In genomic region chr1:35809156-35810095, GRCh38 we compare ENCODE assay signal across 1 cellular context.
A peak's percentile ranks its signal among the peaks of the same experiment; 100 is the strongest.
TF ChIP-seq lines count a peak whose summit lies in the region.

No MANE protein-coding gene starts in this region.

TF ChIP-seq in HepG2, 621 proteins besides CTCF, POLR2A, EP300 and RAD21:
- peak; percentile 65; the same call in 1 of the 2 replicates for TF ChIP-seq FOXA1 (IDR thresholded peaks at IDR 0.05)
- no peak for TF ChIP-seq FOXA1 (CRISPR knock-in tag; IDR thresholded peaks at IDR 0.05)
- TF ChIP-seq PRDM10 (CRISPR knock-in tag; IDR thresholded peaks at IDR 0.05; ENCODE audit: low read depth): no peak
- TF ChIP-seq GTF3A (CRISPR knock-in tag; conservative IDR thresholded peaks at IDR 0.05): 0 out of 2 replicates have a peak, but pooled peaks have one; percentile 41
- TF ChIP-seq CREM (IDR thresholded peaks at IDR 0.05): no peak
- no peak for TF ChIP-seq CREM (CRISPR knock-in tag; IDR thresholded peaks at IDR 0.05)
- no peak for TF ChIP-seq CREB1 (IDR thresholded peaks at IDR 0.05)
- TF ChIP-seq CREB1 (CRISPR knock-in tag; IDR thresholded peaks at IDR 0.05): 0 out of 2 replicates have a peak, but pooled peaks have one; percentile 28
- no peak for TF ChIP-seq ATF7-NPFF (CRISPR knock-in tag; IDR thresholded peaks at IDR 0.05; ENCODE audit: low read depth)
- TF ChIP-seq TFE3 (CRISPR knock-in tag; IDR thresholded peaks at IDR 0.05): 0 out of 2 replicates have a peak, but pooled peaks have one; percentile 3
- no peak for TF ChIP-seq GATA4 (IDR thresholded peaks at IDR 0.05; ENCODE audit: borderline replicate concordance, low read depth)
- TF ChIP-seq ZNF761 (CRISPR knock-in tag; conservative IDR thresholded peaks at IDR 0.05): 0 out of 2 replicates have a peak, but pooled peaks have one; percentile 55
- TF ChIP-seq NR3C1 (CRISPR knock-in tag; IDR thresholded peaks at IDR 0.05): no peak
- no peak for TF ChIP-seq ZNF615 (CRISPR knock-in tag; IDR thresholded peaks at IDR 0.05; ENCODE audit: borderline replicate concordance)
- TF ChIP-seq NR2F6 (IDR thresholded peaks at IDR 0.05): no peak
- no peak for TF ChIP-seq NR2F6 (CRISPR knock-in tag; IDR thresholded peaks at IDR 0.05)
